Comparison of ENCODE assay signal across 27 cellular contexts in the genomic region with DNA sequence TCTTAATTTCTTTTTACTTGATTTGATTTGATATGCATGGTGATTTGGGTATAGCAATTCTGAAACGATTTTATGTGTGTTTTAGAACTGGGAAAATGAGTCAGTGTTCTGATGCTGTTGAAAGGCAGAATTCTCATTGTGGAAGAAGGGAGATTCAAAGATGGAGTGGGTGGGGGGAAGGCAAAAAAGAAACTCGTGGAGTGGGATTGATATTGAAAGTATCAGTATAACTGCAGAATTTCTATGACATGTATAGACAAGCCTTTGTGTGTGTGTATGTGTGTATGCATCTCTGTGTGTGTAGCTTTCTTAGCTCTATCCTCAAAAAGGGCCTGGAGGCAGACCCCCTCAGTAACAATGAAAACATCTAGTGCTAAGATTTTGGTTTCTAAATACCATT.
A peak's percentile ranks its signal among the peaks of the same experiment; 100 is the strongest.
DNase-seq lines count a peak whose midpoint lies in the region; ATAC-seq, FAIRE-seq and TF ChIP-seq lines count a peak whose summit lies in the region.
"Had no signal": no experiment of that assay in that cellular context is flagged by ENCODE, and none has a peak within 500 bp of the region (broad histone marks: within the 10 kb centered on the region; RNA-seq: fewer than 3 reads in every experiment).

No MANE protein-coding gene starts in this region.

- H3K4me2 ChIP-seq in GM12878 (ENCODE audit: control insufficient read depth, insufficient read depth): peak overlapping the region; percentile 44

- BruUV-seq in GM12878 (replicated peaks; lab: Mats Ljungman, UMichigan): no TSS peak

- RAD21 ChIA-PET in GM12878 (lab: Charles Lee; ENCODE audit: unreplicated experiment): interaction anchor here (1.6 kb wide), 1 partner anchor 20 kb away, joined by 3 read pairs; no protein-coding TSS in a partner anchor

- TF ChIP-seq POLR2A in GM12878 (IDR thresholded peaks at IDR 0.05; ENCODE audit: low read depth, low read length): no peak

- no peak for TF ChIP-seq RAD21 in GM12878 (IDR thresholded peaks at IDR 0.05; ENCODE audit: insufficient read depth, low read depth, low read length)

- no peak overlapping the region for H3K4me3 ChIP-seq in GM12878
- H3K4me3 ChIP-seq: ascending aorta, cardiac muscle cell, GM23248, heart right ventricle, lower lobe of right lung, SJCRH30, uterus had no signal

- H3K9me3 Mint-ChIP-seq in activated naive CD4-positive, alpha-beta T cell treated with anti-CD3 and anti-CD28 coated beads, Interleukin-2, amount 50 U/mL, for 24 hours: no peaks in the 10 kb centered on the region
- peaks cover 7% of the 10 kb centered on the region for H3K9me3 Mint-ChIP-seq in activated naive CD4-positive, alpha-beta T cell treated with anti-CD3 and anti-CD28 coated beads, Interleukin-2, amount 10 ng/mL, durations not matched to agents 7 days and 5 days
- H3K9me3 Mint-ChIP-seq: dendritic cell treated with granulocyte-macrophage colony-stimulating factor and Interleukin-4, amounts not matched to agents 40 ng/mL and 50 ng/mL, for 4 days had no signal

- H3K27me3 ChIP-seq in GM12878 (replicated peaks in 1 of 2; ENCODE audit: control insufficient read depth in 2 of 2, insufficient read depth in 2 of 2, low read length in 1 of 2): no peaks in the 10 kb centered on the region
- H3K27me3 ChIP-seq: ascending aorta, cardiac muscle cell, heart right ventricle, SJCRH30, uterus had no signal

- in situ Hi-C loops in GM12878 (cut with MboI): no loop called here

- H3K9me3 ChIP-seq in T-helper 17 cell (ENCODE audit: control insufficient read depth, low read length, poor library complexity, severe bottlenecking) (no peaks in the 10 kb centered on the region), GM12878 (replicated peaks; ENCODE audit: control insufficient read depth, insufficient read depth, low read length) (no peaks in the 10 kb centered on the region)
- H3K9me3 ChIP-seq: ascending aorta, lower lobe of right lung, uterus had no signal

- FAIRE-seq in GM19239 (lab: Jason Lieb, UNC) (peak; percentile 45), GM12878 (lab: Jason Lieb, UNC) (no peak)
- FAIRE-seq: D721Med had no signal

- H3K27me3 Mint-ChIP-seq in activated naive CD4-positive, alpha-beta T cell treated with anti-CD3 and anti-CD28 coated beads, Interleukin-2, amount 50 U/mL, for 24 hours: peaks cover 13% of the 10 kb centered on the region
- H3K27me3 Mint-ChIP-seq in activated naive CD4-positive, alpha-beta T cell treated with anti-CD3 and anti-CD28 coated beads, Interleukin-2, amount 10 ng/mL, durations not matched to agents 7 days and 5 days: peaks cover 2% of the 10 kb centered on the region
- H3K27me3 Mint-ChIP-seq in T-helper 17 cell: peaks cover 11% of the 10 kb centered on the region
- H3K27me3 Mint-ChIP-seq: dendritic cell treated with granulocyte-macrophage colony-stimulating factor and Interleukin-4, amounts not matched to agents 40 ng/mL and 50 ng/mL, for 4 days had no signal

- peaks cover 27% of the 10 kb centered on the region for H3K4me1 ChIP-seq in GM12878 (ENCODE audit: control insufficient read depth, insufficient read depth, low read length)
- H3K4me1 ChIP-seq: ascending aorta, SJCRH30, uterus had no signal

- ATAC-seq in T-helper 17 cell (no peak), GM12878 (peak; percentile 67), GM18519 (IDR thresholded peaks at IDR 0.05; ENCODE audit: low FRiP score, unreplicated experiment) (no peak)
- ATAC-seq: esophagus mucosa had no signal

- SMC1A ChIA-PET in GM12878 (lab: Charles Lee; ENCODE audit: uncharacterized antibody, unreplicated experiment): interaction anchor here (0.6 to 1.5 kb wide), 6 partner anchors 9 to 299 kb away, joined by 3 to 4 read pairs (median 4); no protein-coding TSS in a partner anchor

- no peak overlapping the region; the same call in 1 of the 2 replicates for H2AFZ ChIP-seq in GM12878 (ENCODE audit: control insufficient read depth, low read depth, low read length)
- H2AFZ ChIP-seq: GM23248 had no signal

- POLR2A ChIA-PET in GM12878 (lab: Charles Lee): no interaction called here

- DNase-seq in activated naive CD4-positive, alpha-beta T cell treated with anti-CD3 and anti-CD28 coated beads, Interleukin-2, amount 10 ng/mL, durations not matched to agents 7 days and 5 days: no peak
- no peak for DNase-seq in GM19239 (ENCODE audit: insufficient read length, low spot score)
- DNase-seq in T-helper 17 cell: no peak
- DNase-seq in GM12878 (ENCODE audit: low read depth, low spot score): no peak
- no peak for DNase-seq in globus pallidus (ENCODE audit: low spot score)
- DNase-seq: activated CD8-positive, alpha-beta memory T cell treated with anti-CD3 and anti-CD28 coated beads, Interleukin-2, amount 50 U/mL, for 4 hours; CD4-positive, alpha-beta T cell; endodermal cell; foreskin fibroblast; GM23248; heart right ventricle; KG1; lower lobe of right lung; MM.1S; NCI-H1417; NCI-H2029 treated with DMSO at 0.1 percent for 48 hours; NCI-H748 treated with DMSO at 0.1 percent for 48 hours; SJCRH30; uterus had no signal

- peak overlapping the region; percentile 82 for H3K27ac Mint-ChIP-seq in activated naive CD4-positive, alpha-beta T cell treated with anti-CD3 and anti-CD28 coated beads, Interleukin-2, amount 50 U/mL, for 24 hours
- no peak overlapping the region for H3K27ac Mint-ChIP-seq in activated naive CD4-positive, alpha-beta T cell treated with anti-CD3 and anti-CD28 coated beads, Interleukin-2, amount 10 ng/mL, durations not matched to agents 7 days and 5 days
- H3K27ac Mint-ChIP-seq in T-helper 17 cell: peak overlapping the region; percentile 68
- H3K27ac Mint-ChIP-seq: CD4-positive, alpha-beta T cell; dendritic cell treated with granulocyte-macrophage colony-stimulating factor and Interleukin-4, amounts not matched to agents 40 ng/mL and 50 ng/mL, for 4 days; endodermal cell; nephron had no signal

- H3K4me3 Mint-ChIP-seq in activated naive CD4-positive, alpha-beta T cell treated with anti-CD3 and anti-CD28 coated beads, Interleukin-2, amount 50 U/mL, for 24 hours: no peak overlapping the region
- no peak overlapping the region for H3K4me3 Mint-ChIP-seq in activated naive CD4-positive, alpha-beta T cell treated with anti-CD3 and anti-CD28 coated beads, Interleukin-2, amount 10 ng/mL, durations not matched to agents 7 days and 5 days
- no peak overlapping the region for H3K4me3 Mint-ChIP-seq in T-helper 17 cell
- H3K4me3 Mint-ChIP-seq: CD4-positive, alpha-beta T cell; dendritic cell treated with granulocyte-macrophage colony-stimulating factor and Interleukin-4, amounts not matched to agents 40 ng/mL and 50 ng/mL, for 4 days; endodermal cell; nephron had no signal

- TF ChIP-seq CTCF in GM12878 (IDR thresholded peaks at IDR 0.05 in 2 of 3, conservative IDR thresholded peaks at IDR 0.05 in 1 of 3; ENCODE audit: control insufficient read depth in 2 of 3, extremely low read depth in 1 of 3, insufficient read depth in 1 of 3, low read depth in 3 of 3, low read length in 3 of 3): no peak

- no peaks in the 10 kb centered on the region for H3K79me2 ChIP-seq in GM12878 (ENCODE audit: control insufficient read depth, insufficient read depth, low read length)

- 0% methylated on average over 2 of the region's 2 CpGs for WGBS in GM12878 (ENCODE audit: insufficient coverage, insufficient replicate concordance, low lambda C conversion rate, missing lambda C conversion rate)

- peak in 1 of 2 experiments; percentile 45; a peak in 1 of 4 replicates for TF ChIP-seq EP300 in GM12878 (IDR thresholded peaks at IDR 0.05; ENCODE audit: borderline replicate concordance in 1 of 2, control insufficient read depth in 1 of 2, low read depth in 2 of 2, low read length in 2 of 2)

- intact Hi-C loops in GM12878 (cut with micrococcal nuclease; ENCODE audit: unreplicated experiment): no loop called here

- H3K9ac ChIP-seq in GM12878 (ENCODE audit: control insufficient read depth, insufficient read depth, low read length): no peak overlapping the region
- H3K9ac ChIP-seq: GM23248 had no signal

- H3K36me3 Mint-ChIP-seq in activated naive CD4-positive, alpha-beta T cell treated with anti-CD3 and anti-CD28 coated beads, Interleukin-2, amount 50 U/mL, for 24 hours: no peaks in the 10 kb centered on the region
- H3K36me3 Mint-ChIP-seq in activated naive CD4-positive, alpha-beta T cell treated with anti-CD3 and anti-CD28 coated beads, Interleukin-2, amount 10 ng/mL, durations not matched to agents 7 days and 5 days: peaks cover 7% of the 10 kb centered on the region
- peaks cover 4% of the 10 kb centered on the region for H3K36me3 Mint-ChIP-seq in T-helper 17 cell (ENCODE audit: low read depth)

- H3K27ac ChIP-seq in GM12878 (ENCODE audit: control insufficient read depth, insufficient read depth): peak overlapping the region; percentile 42
- H3K27ac ChIP-seq: ascending aorta, cardiac muscle cell, GM23248, heart right ventricle, lower lobe of right lung, SJCRH30, uterus had no signal

- H3K36me3 ChIP-seq in GM12878 (ENCODE audit: control insufficient read depth in 2 of 2, insufficient read depth in 2 of 2, low read length in 1 of 2): no peaks in the 10 kb centered on the region
- H3K36me3 ChIP-seq: ascending aorta, cardiac muscle cell, heart right ventricle, lower lobe of right lung, SJCRH30, uterus had no signal

- H3K4me1 Mint-ChIP-seq in activated naive CD4-positive, alpha-beta T cell treated with anti-CD3 and anti-CD28 coated beads, Interleukin-2, amount 50 U/mL, for 24 hours: peaks cover 26% of the 10 kb centered on the region
- peaks cover 44% of the 10 kb centered on the region for H3K4me1 Mint-ChIP-seq in activated naive CD4-positive, alpha-beta T cell treated with anti-CD3 and anti-CD28 coated beads, Interleukin-2, amount 10 ng/mL, durations not matched to agents 7 days and 5 days
- peaks cover 27% of the 10 kb centered on the region for H3K4me1 Mint-ChIP-seq in T-helper 17 cell
- H3K4me1 Mint-ChIP-seq: endodermal cell, nephron had no signal

- CTCF ChIA-PET in activated naive CD4-positive, alpha-beta T cell treated with anti-CD3 and anti-CD28 coated beads, Interleukin-2, amount 10 ng/mL, durations not matched to agents 7 days and 5 days (lab: Charles Lee): no interaction called here
- CTCF ChIA-PET in GM12878 (lab: Yijun Ruan, JAX): interaction anchor here (0.7 to 1.2 kb wide), 2 partner anchors 9 to 10 kb away, joined by 3 read pairs; no protein-coding TSS in a partner anchor

- H4K20me1 ChIP-seq in GM12878 (ENCODE audit: control insufficient read depth, insufficient read depth): no peaks in the 10 kb centered on the region

TF ChIP-seq in GM12878, 131 proteins besides CTCF, POLR2A, EP300 and RAD21 (continues in another document):
- TF ChIP-seq, protein P1, sequence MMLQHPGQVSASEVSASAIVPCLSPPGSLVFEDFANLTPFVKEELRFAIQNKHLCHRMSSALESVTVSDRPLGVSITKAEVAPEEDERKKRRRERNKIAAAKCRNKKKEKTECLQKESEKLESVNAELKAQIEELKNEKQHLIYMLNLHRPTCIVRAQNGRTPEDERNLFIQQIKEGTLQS (IDR thresholded peaks at IDR 0.05; ENCODE audit: borderline replicate concordance, extremely low read depth, low read depth, low read length): no peak
- TF ChIP-seq POU2F2 (IDR thresholded peaks at IDR 0.05; ENCODE audit: borderline replicate concordance, low read depth, low read length): no peak
- no peak for TF ChIP-seq POLR2AphosphoS5 (IDR thresholded peaks at IDR 0.05; ENCODE audit: low read length)
- TF ChIP-seq IKZF2 (IDR thresholded peaks at IDR 0.05): peak in 1 of 2 experiments; percentile 45; a peak in 2 of 4 replicates
